ENCODE assay signal across 28 cellular contexts in the genomic region with DNA sequence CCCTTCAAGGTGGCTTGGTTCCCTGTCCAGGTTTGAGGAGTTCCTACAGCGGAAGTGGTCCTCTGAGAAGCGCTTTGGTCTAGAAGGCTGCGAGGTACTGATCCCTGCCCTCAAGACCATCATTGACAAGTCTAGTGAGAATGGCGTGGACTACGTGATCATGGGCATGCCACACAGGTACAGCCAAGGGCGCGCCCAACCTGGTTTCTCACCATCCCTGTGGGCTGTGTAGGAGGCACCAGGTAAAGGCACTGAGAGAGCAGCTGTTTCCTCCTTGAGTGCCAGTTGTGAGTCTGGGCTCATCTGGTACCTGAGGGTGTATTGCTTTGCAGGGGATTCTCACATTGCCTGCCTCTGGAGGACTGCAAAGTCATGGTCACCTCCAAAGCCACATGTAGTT.
"Had no signal": no experiment of that assay in that cellular context is flagged by ENCODE, and none has a peak within 500 bp of the region (broad histone marks: within the 10 kb centered on the region; RNA-seq: fewer than 3 reads in every experiment).

No MANE protein-coding gene starts in this region.

- H3K4me1 Mint-ChIP-seq: endodermal cell, mesothelial cell of epicardium, neural crest cell had no signal

- H3K27ac ChIP-seq: dorsolateral prefrontal cortex, epithelial cell of prostate, neutrophil, pancreas, right lobe of liver, stomach had no signal

- H3K27me3 Mint-ChIP-seq: memory B cell; naive B cell; natural killer cell treated with Interleukin-12 subunit alpha and Interleukin-12 subunit beta and Interleukin-15 and Interleukin-18, amount 100 ng/mL, for 72 hours had no signal

- FAIRE-seq: colon, keratinocyte, pancreas, small intestine had no signal

- H3K9me3 Mint-ChIP-seq: endodermal cell; memory B cell; mesothelial cell of epicardium; naive B cell; natural killer cell treated with Interleukin-12 subunit alpha and Interleukin-12 subunit beta and Interleukin-15 and Interleukin-18, amount 100 ng/mL, for 72 hours; neural crest cell had no signal

- DNase-seq: dorsolateral prefrontal cortex; effector CD4-positive, alpha-beta T cell; endodermal cell; foreskin fibroblast; mucosa of descending colon; naive B cell; pancreas; retina; small intestine; stimulated activated CD4-positive, alpha-beta T cell treated with anti-CD3 and anti-CD28 coated beads, Interleukin-12 subunit alpha, Interleukin-12 subunit beta, amount 100 ng/mL, for 4 hours; stimulated activated CD4-positive, alpha-beta T cell treated with anti-CD3 and anti-CD28 coated beads, Interleukin-1b, Interleukin-23, amount 100 ng/mL, for 48 hours; stimulated activated CD4-positive, alpha-beta T cell treated with anti-CD3 and anti-CD28 coated beads, Interleukin-4, amount 100 ng/mL, for 1 hour; stimulated activated CD8-positive, alpha-beta memory T cell treated with anti-CD3 and anti-CD28 coated beads, Interleukin-4, amount 100 ng/mL, for 48 hours; stimulated activated naive CD4-positive, alpha-beta T cell treated with Interleukin-2 at 50 U/mL for 16 hours; stomach; trophoblast cell had no signal

- ATAC-seq: esophagus mucosa; gastrocnemius medialis; mucosa of descending colon; natural killer cell treated with Interleukin-12 subunit alpha and Interleukin-12 subunit beta and Interleukin-15 and Interleukin-18, amount 100 ng/mL, for 72 hours; pancreas; right lobe of liver had no signal

- H3K27ac Mint-ChIP-seq: endodermal cell; mesothelial cell of epicardium; naive B cell; natural killer cell treated with Interleukin-12 subunit alpha and Interleukin-12 subunit beta and Interleukin-15 and Interleukin-18, amount 100 ng/mL, for 72 hours had no signal

- H3K4me1 ChIP-seq: pancreas had no signal

- H3K27me3 ChIP-seq: dorsolateral prefrontal cortex, gastrocnemius medialis, neutrophil, pancreas, right lobe of liver, stomach, thyroid gland had no signal

- H3K4me3 Mint-ChIP-seq: endodermal cell; memory B cell; mesothelial cell of epicardium; naive B cell; natural killer cell treated with Interleukin-12 subunit alpha and Interleukin-12 subunit beta and Interleukin-15 and Interleukin-18, amount 100 ng/mL, for 72 hours; neural crest cell had no signal

- H3K9me3 ChIP-seq: gastrocnemius medialis, mucosa of descending colon, neutrophil, pancreas, right lobe of liver, stomach, thyroid gland had no signal
